17 cellular contexts compared by ENCODE assay signal in the genomic region with DNA sequence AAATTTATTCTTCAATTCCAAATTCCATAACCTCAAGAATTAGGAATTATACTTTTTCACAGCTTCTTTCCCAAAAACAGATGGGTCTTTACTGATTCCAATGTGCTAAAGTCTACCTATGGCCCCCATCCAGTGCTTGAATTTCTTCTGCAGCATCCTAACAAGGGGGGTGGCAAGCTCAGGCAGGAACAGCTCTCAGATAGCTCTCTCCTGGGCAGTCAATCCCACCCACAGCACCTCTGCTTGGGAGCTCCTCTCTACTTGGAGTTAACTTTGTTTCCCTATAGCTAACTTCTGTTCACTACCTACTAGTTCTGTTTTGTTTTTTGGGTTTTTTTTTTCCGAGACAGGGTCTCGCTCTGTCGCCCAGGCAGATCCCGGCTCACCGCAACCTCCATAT. TPM values are rescaled to one million over a fixed set of nuclear protein-coding genes. Genes with fewer than 3 reads are reported as not detected.
DNase-seq lines count a peak whose midpoint lies in the region; ATAC-seq and TF ChIP-seq lines count a peak whose summit lies in the region.
"Had no signal": no experiment of that assay in that cellular context is flagged by ENCODE, and none has a peak within 500 bp of the region (broad histone marks: within the 10 kb centered on the region; RNA-seq: fewer than 3 reads in every experiment).

No MANE protein-coding gene starts in this region.

- peaks cover 76% of the 10 kb centered on the region for H3K79me2 ChIP-seq in Karpas-422 (ENCODE audit: low read length)

- H3K27ac ChIP-seq in Karpas-422 (ENCODE audit: low read length) (peak overlapping the region; percentile 76), caudate nucleus (ENCODE audit: low read depth, low read length) (peak overlapping the region; percentile 78)
- H3K27ac ChIP-seq: GM23248 had no signal

- H3K9ac ChIP-seq in Karpas-422 (ENCODE audit: low read length), result peak overlapping the region; percentile 31; the same call in 1 of the 2 replicates
- H3K9ac ChIP-seq: GM23248 had no signal

- no peak for ATAC-seq in GM19455 (IDR thresholded peaks at IDR 0.05; ENCODE audit: unreplicated experiment)
- no peak for ATAC-seq in stimulated activated memory B cell treated with anti-CD40 and anti-IgM and Interleukin-4, amounts not matched to agents 10 μg/mL and 1 μg/mL and 100 μg/mL, for 72 hours

- no peaks in the 10 kb centered on the region for H3K9me3 Mint-ChIP-seq in nephron progenitor cell
- no peaks in the 10 kb centered on the region for H3K9me3 Mint-ChIP-seq in stimulated activated memory B cell treated with anti-CD40 and anti-IgM and Interleukin-4, amounts not matched to agents 10 μg/mL and 1 μg/mL and 100 μg/mL, for 72 hours
- H3K9me3 Mint-ChIP-seq: CD4-positive, alpha-beta memory T cell; HFFc6 had no signal

- H3K27me3 ChIP-seq in Karpas-422 (ENCODE audit: low read length), result no peaks in the 10 kb centered on the region

- peaks cover 56% of the 10 kb centered on the region for H3K36me3 ChIP-seq in Karpas-422 (ENCODE audit: insufficient read depth, low read length)

- H3K36me3 Mint-ChIP-seq in nephron progenitor cell (ENCODE audit: low read depth), result peaks cover 43% of the 10 kb centered on the region
- peaks cover 56% of the 10 kb centered on the region for H3K36me3 Mint-ChIP-seq in stimulated activated memory B cell treated with anti-CD40 and anti-IgM and Interleukin-4, amounts not matched to agents 10 μg/mL and 1 μg/mL and 100 μg/mL, for 72 hours

- no peaks in the 10 kb centered on the region for H3K9me3 ChIP-seq in Karpas-422 (ENCODE audit: low read length)

- H4K20me1 ChIP-seq in Karpas-422 (ENCODE audit: insufficient read depth, low read depth, low read length), result no peaks in the 10 kb centered on the region

- TF ChIP-seq CTCF in nephron progenitor cell (IDR thresholded peaks at IDR 0.05), result no peak

- no peaks in the 10 kb centered on the region for H3K4me1 Mint-ChIP-seq in nephron progenitor cell
- peaks cover 33% of the 10 kb centered on the region for H3K4me1 Mint-ChIP-seq in stimulated activated memory B cell treated with anti-CD40 and anti-IgM and Interleukin-4, amounts not matched to agents 10 μg/mL and 1 μg/mL and 100 μg/mL, for 72 hours

- H3K27me3 Mint-ChIP-seq in nephron progenitor cell (ENCODE audit: low read depth, poor library complexity), result no peaks in the 10 kb centered on the region
- H3K27me3 Mint-ChIP-seq in stimulated activated memory B cell treated with anti-CD40 and anti-IgM and Interleukin-4, amounts not matched to agents 10 μg/mL and 1 μg/mL and 100 μg/mL, for 72 hours, result no peaks in the 10 kb centered on the region
- H3K27me3 Mint-ChIP-seq: CD4-positive, alpha-beta memory T cell had no signal

- no peaks in the 10 kb centered on the region for H3K9me2 ChIP-seq in Karpas-422 (replicated peaks; ENCODE audit: insufficient read depth, low read length)

- H3K4me3 ChIP-seq in Karpas-422 (ENCODE audit: low read length), result peak overlapping the region; percentile 6; the same call in 1 of the 2 replicates
- H3K4me3 ChIP-seq: GM23248 had no signal

- peak overlapping the region; percentile 79 for H3K27ac Mint-ChIP-seq in nephron progenitor cell
- no peak overlapping the region for H3K27ac Mint-ChIP-seq in stimulated activated memory B cell treated with anti-CD40 and anti-IgM and Interleukin-4, amounts not matched to agents 10 μg/mL and 1 μg/mL and 100 μg/mL, for 72 hours
- H3K27ac Mint-ChIP-seq: HFFc6 had no signal

- H3K4me2 ChIP-seq in Karpas-422 (ENCODE audit: low read depth, low read length, poor library complexity, severe bottlenecking), result peak overlapping the region; percentile 46

- DNase-seq in Karpas-422 (no peak), caudate nucleus (lab: John Stamatoyannopoulos, UW) (no peak), nephron progenitor cell (no peak), HuH-7 (ENCODE audit: low spot score) (no peak)
- DNase-seq: C1 segment of cervical spinal cord; Calu3; CD4-positive, alpha-beta memory T cell; COR-L47; DMS53; DMS79 treated with DMSO at 0.1 percent for 48 hours; GF-D8; GM23248; H7; HCEC 1CT; HFFc6 had no signal

- peaks cover 36% of the 10 kb centered on the region for H3K4me1 ChIP-seq in Karpas-422 (ENCODE audit: low read length)

- no peak overlapping the region for H3K4me3 Mint-ChIP-seq in nephron progenitor cell
- H3K4me3 Mint-ChIP-seq in stimulated activated memory B cell treated with anti-CD40 and anti-IgM and Interleukin-4, amounts not matched to agents 10 μg/mL and 1 μg/mL and 100 μg/mL, for 72 hours, result no peak overlapping the region
- H3K4me3 Mint-ChIP-seq: CD4-positive, alpha-beta memory T cell; HFFc6 had no signal

- H2AFZ ChIP-seq in Karpas-422 (ENCODE audit: low read length), result no peak overlapping the region
- H2AFZ ChIP-seq: GM23248 had no signal

RNA-seq across cellular contexts. Expression of a gene that starts 12.1 kb away (rescaled TPM):
- 15.2 and 15.8 TPM in 2 replicates for total RNA-seq in Karpas-422 (2014; rRNA removed; shearing (Covaris generic); ENCODE audit: low replicate concordance)

RNA-seq across cellular contexts. Expression of a gene that starts 25.5 kb away (rescaled TPM):
- 1.7 and 2.2 TPM in 2 replicates for total RNA-seq in Karpas-422 (2014; rRNA removed; shearing (Covaris generic); ENCODE audit: low replicate concordance)
